8 cellular contexts compared by ENCODE assay signal in genomic region chr1:8318436-8318835, GRCh38. TPM values are rescaled to one million over a fixed set of nuclear protein-coding genes. Genes with fewer than 3 reads are reported as not detected.
A peak's percentile ranks its signal among the peaks of the same experiment; 100 is the strongest.
DNase-seq lines count a peak whose midpoint lies in the region; ATAC-seq lines count a peak whose summit lies in the region.

No MANE protein-coding gene starts in this region.

- CTCF ChIA-PET in naive thymus-derived CD4-positive, alpha-beta T cell (lab: Charles Lee) = interaction anchor here (0.5 to 1.0 kb wide), 2 partner anchors 30 to 188 kb away, joined by 3 read pairs; no protein-coding TSS in a partner anchor

- peak; percentile 6 for ATAC-seq in naive thymus-derived CD4-positive, alpha-beta T cell
- no peak for ATAC-seq in GM21390 (IDR thresholded peaks at IDR 0.05; ENCODE audit: unreplicated experiment)
- ATAC-seq in GM19351 (IDR thresholded peaks at IDR 0.05; ENCODE audit: unreplicated experiment) = no peak
- ATAC-seq in HG02981 (IDR thresholded peaks at IDR 0.05; ENCODE audit: unreplicated experiment) = no peak

- no peaks in the 10 kb centered on the region for H4K20me1 ChIP-seq in BLaER1

- H3K9me3 ChIP-seq in BLaER1 = no peaks in the 10 kb centered on the region
- H3K9me3 ChIP-seq in HUES48 (ENCODE audit: control insufficient read depth, insufficient read depth, low read length) = no peaks in the 10 kb centered on the region
- no peaks in the 10 kb centered on the region for H3K9me3 ChIP-seq in naive thymus-derived CD4-positive, alpha-beta T cell (ENCODE audit: control insufficient read depth in 2 of 3, low read length in 3 of 3)

- DNase-seq in cerebellum (ENCODE audit: low spot score) = peak; percentile 30
- peak in 1 of 9 donors; percentile 24 for DNase-seq in naive thymus-derived CD4-positive, alpha-beta T cell
- no peak for DNase-seq in effector CD4-positive, alpha-beta T cell

- H3K27me3 Mint-ChIP-seq in naive thymus-derived CD4-positive, alpha-beta T cell = peaks cover 7 to 53% (median 27%) of the 10 kb centered on the region in 5 donors

- peaks cover 0 to 9% (median 0%) of the 10 kb centered on the region in 5 donors for H3K36me3 Mint-ChIP-seq in naive thymus-derived CD4-positive, alpha-beta T cell

- H3K4me2 ChIP-seq in BLaER1 = peak overlapping the region; percentile 95

- peaks cover 6 to 34% (median 23%) of the 10 kb centered on the region in 7 donors for H3K4me1 Mint-ChIP-seq in naive thymus-derived CD4-positive, alpha-beta T cell

- H3K9ac ChIP-seq in BLaER1 (no peak overlapping the region; the same call in 1 of the 2 replicates), HUES48 (ENCODE audit: low read depth, low read length) (no peak overlapping the region)

- no peak overlapping the region for H3K27ac ChIP-seq in BLaER1
- H3K27ac ChIP-seq in HUES48 (ENCODE audit: low read depth, low read length) = no peak overlapping the region
- H3K27ac ChIP-seq in naive thymus-derived CD4-positive, alpha-beta T cell (ENCODE audit: low read depth, low read length) = peak overlapping the region; percentile 19

- peak overlapping the region in 1 of 9 donors; percentile 72 for H3K27ac Mint-ChIP-seq in naive thymus-derived CD4-positive, alpha-beta T cell

- 0 out of 2 replicates have a peak, but pooled peaks cover 9% of the 10 kb centered on the region for H3K27me3 ChIP-seq in BLaER1
- H3K27me3 ChIP-seq in HUES48 (ENCODE audit: control insufficient read depth, insufficient read depth, low read length) = peaks cover 21% of the 10 kb centered on the region
- H3K27me3 ChIP-seq in naive thymus-derived CD4-positive, alpha-beta T cell (ENCODE audit: control insufficient read depth in 2 of 2, insufficient read depth in 2 of 2, low read length in 2 of 2) = peaks cover 5 to 8% of the 10 kb centered on the region in 2 donors

- peaks cover 39% of the 10 kb centered on the region for H3K4me1 ChIP-seq in BLaER1
- peaks cover 22% of the 10 kb centered on the region for H3K4me1 ChIP-seq in HUES48 (ENCODE audit: control insufficient read depth, insufficient read depth, low read length)
- peaks cover 4 to 11% of the 10 kb centered on the region in 2 donors for H3K4me1 ChIP-seq in naive thymus-derived CD4-positive, alpha-beta T cell (ENCODE audit: control insufficient read depth in 2 of 2, insufficient read depth in 2 of 2, low read length in 2 of 2)

- intact Hi-C loops in naive thymus-derived CD4-positive, alpha-beta T cell (cut with micrococcal nuclease) = loop anchor here (1.0 to 5.0 kb wide), 4 partner anchors 31 to 336 kb away; partner anchors contain the start of gene ERRFI1 (in 2 of the 2)

- H3K4me3 Mint-ChIP-seq in naive thymus-derived CD4-positive, alpha-beta T cell = peak overlapping the region; percentile 68 to 86 (median 78)

- POLR2A ChIA-PET in naive thymus-derived CD4-positive, alpha-beta T cell (lab: Charles Lee) = interaction anchor here (1.3 kb wide), 1 partner anchor 291 kb away, joined by 3 read pairs; no protein-coding TSS in a partner anchor

- peaks cover 0 to 4% (median 0%) of the 10 kb centered on the region in 11 donors for H3K9me3 Mint-ChIP-seq in naive thymus-derived CD4-positive, alpha-beta T cell

- H3K36me3 ChIP-seq in BLaER1 (no peaks in the 10 kb centered on the region), HUES48 (ENCODE audit: control insufficient read depth, insufficient read depth, low read length) (no peaks in the 10 kb centered on the region)
- no peaks in the 10 kb centered on the region for H3K36me3 ChIP-seq in naive thymus-derived CD4-positive, alpha-beta T cell (ENCODE audit: control insufficient read depth in 2 of 3, insufficient read depth in 3 of 3, low read length in 3 of 3)

- peak overlapping the region; percentile 79 for H3K4me3 ChIP-seq in BLaER1
- peak overlapping the region; percentile 63 for H3K4me3 ChIP-seq in HUES48 (ENCODE audit: low read depth, low read length)
- H3K4me3 ChIP-seq in naive thymus-derived CD4-positive, alpha-beta T cell (ENCODE audit: low read length) = peak overlapping the region; percentile 67

RNA-seq across cellular contexts. Expression of gene SLC45A1, which starts 0.5 kb away (rescaled TPM):
- total RNA-seq in cerebellum = 4.2 TPM
- total RNA-seq in naive thymus-derived CD4-positive, alpha-beta T cell = 1 to 10 TPM in 4 of 5 experiments, under 1 TPM in 1; 0.15 to 1.5 (median 1.3) TPM
- under 1 TPM; 0.55 to 0.91 TPM for polyA plus RNA-seq in naive thymus-derived CD4-positive, alpha-beta T cell
